26 cellular contexts compared by ENCODE assay signal in genomic region chr7:114972567-114972966, GRCh38. TPM values are rescaled to one million over a fixed set of nuclear protein-coding genes. Genes with fewer than 3 reads are reported as not detected.
A peak's percentile ranks its signal among the peaks of the same experiment; 100 is the strongest.
DNase-seq lines count a peak whose midpoint lies in the region; ATAC-seq and TF ChIP-seq lines count a peak whose summit lies in the region.
"Had no signal": no experiment of that assay in that cellular context is flagged by ENCODE, and none has a peak within 500 bp of the region (broad histone marks: within the 10 kb centered on the region; RNA-seq: fewer than 3 reads in every experiment).

No MANE protein-coding gene starts in this region.

- H3K27ac Mint-ChIP-seq in CD14-positive monocyte (peak overlapping the region in 4 of 7 donors; percentile 72 to 90 (median 78)), glutamatergic neuron (ENCODE audit: unreplicated experiment) (no peak overlapping the region)
- H3K27ac Mint-ChIP-seq: progenitor cell of endocrine pancreas had no signal

- H3K4me1 Mint-ChIP-seq in CD14-positive monocyte (peaks cover 64% of the 10 kb centered on the region), glutamatergic neuron (ENCODE audit: low read depth, unreplicated experiment) (peaks cover 14% of the 10 kb centered on the region)

- peak; percentile 36 for ATAC-seq in GM18511 (IDR thresholded peaks at IDR 0.05; ENCODE audit: unreplicated experiment)
- ATAC-seq in HG03342 (IDR thresholded peaks at IDR 0.05; ENCODE audit: unreplicated experiment), result peak; percentile 41
- ATAC-seq: gastrocnemius medialis; K562; left lung; naive thymus-derived CD4-positive, alpha-beta T cell; Panc1 had no signal

- H3K9me3 Mint-ChIP-seq in CD14-positive monocyte (no peaks in the 10 kb centered on the region), glutamatergic neuron (ENCODE audit: unreplicated experiment) (peaks cover 3% of the 10 kb centered on the region)
- H3K9me3 Mint-ChIP-seq: activated B cell treated with CpG ODN at 0.5 μM for 24 hours; naive thymus-derived CD4-positive, alpha-beta T cell had no signal

- TF ChIP-seq CTCF in CD14-positive monocyte (IDR thresholded peaks at IDR 0.05) (no peak), glutamatergic neuron (IDR thresholded peaks at IDR 0.05; ENCODE audit: partially characterized antibody, unreplicated experiment) (no peak), transverse colon (IDR thresholded peaks at IDR 0.05) (no peak)

- H3K4me1 ChIP-seq in transverse colon, result peaks cover 0 to 19% (median 2%) of the 10 kb centered on the region in 4 donors

- H3K27ac ChIP-seq in transverse colon, result no peak overlapping the region
- H3K27ac ChIP-seq: left lung, thoracic aorta had no signal

- in situ Hi-C loops in transverse colon (cut with MboI; ENCODE audit: low pct_ligation_motif_present in 1 of 4, low pct_unique_long_range_greater_than_20kb in 1 of 4, low sequenced_read_pairs in 3 of 4), result no loop called here

- H3K36me3 Mint-ChIP-seq in CD14-positive monocyte (peaks cover 2 to 4% of the 10 kb centered on the region in 2 donors), glutamatergic neuron (ENCODE audit: unreplicated experiment) (no peaks in the 10 kb centered on the region)

- H3K27me3 Mint-ChIP-seq in CD14-positive monocyte (ENCODE audit: low read depth in 3 of 3) (no peaks in the 10 kb centered on the region), glutamatergic neuron (ENCODE audit: unreplicated experiment) (no peaks in the 10 kb centered on the region)
- H3K27me3 Mint-ChIP-seq: activated B cell treated with CpG ODN at 0.5 μM for 24 hours; naive thymus-derived CD4-positive, alpha-beta T cell; progenitor cell of endocrine pancreas had no signal

- H3K9me3 ChIP-seq in transverse colon, result no peaks in the 10 kb centered on the region
- H3K9me3 ChIP-seq: gastrocnemius medialis, left lung, thoracic aorta had no signal

- TF ChIP-seq POLR2A in transverse colon (IDR thresholded peaks at IDR 0.05), result no peak

- intact Hi-C loops in CD14-positive monocyte (cut with micrococcal nuclease) (loop anchor here in 1 of 2 donors (5.0 kb wide), 1 partner anchor 50 kb away; the partner anchor contains the start of gene MDFIC), transverse colon (cut with DNase I; ENCODE audit: low total_unique reads) (no loop called here)

- H3K4me3 ChIP-seq in transverse colon, result no peak overlapping the region
- H3K4me3 ChIP-seq: gastrocnemius medialis, K562, left lung, thoracic aorta had no signal

- H3K4me3 Mint-ChIP-seq in CD14-positive monocyte (no peak overlapping the region), glutamatergic neuron (ENCODE audit: unreplicated experiment) (peak overlapping the region; percentile 11)
- H3K4me3 Mint-ChIP-seq: activated B cell treated with CpG ODN at 0.5 μM for 24 hours had no signal

- 92 to 93% methylated on average over 3 of the region's 3 CpGs for WGBS in transverse colon (ENCODE audit: low coverage in 1 of 2), 2 donors

- no peak for DNase-seq in CD14-positive monocyte (ENCODE audit: low spot score)
- no peak for DNase-seq in glutamatergic neuron
- no peak for DNase-seq in middle frontal gyrus (ENCODE audit: extremely low spot score, low spot score)
- DNase-seq in superior temporal gyrus (ENCODE audit: extremely low spot score), result no peak
- DNase-seq in transverse colon, result no peak
- no peak for DNase-seq in activated CD4-positive, alpha-beta T cell treated with anti-CD3 and anti-CD28 coated beads, Interleukin-2, amount 50 U/mL, for 1 hour
- DNase-seq: activated B cell treated with CpG ODN at 0.5 μM for 24 hours; activated CD4-positive, alpha-beta T cell treated with anti-CD3 and anti-CD28 coated beads, Interleukin-2, amount 50 U/mL, for 4 hours; activated CD8-positive, alpha-beta memory T cell treated with anti-CD3 and anti-CD28 coated beads, Interleukin-2, amount 50 U/mL, for 48 hours; activated effector memory CD4-positive, alpha-beta T cell treated with anti-CD3 and anti-CD28 coated beads, Interleukin-2, amount 50 U/mL, for 16 hours; gastrocnemius medialis; left lung; naive thymus-derived CD4-positive, alpha-beta T cell; NCI-H1105; NCI-H2029; NCI-H526 treated with DMSO at 0.1 percent for 48 hours; SHP77 treated with DMSO at 0.1 percent for 48 hours; stimulated activated CD4-positive, alpha-beta T cell treated with anti-CD3 and anti-CD28 coated beads, Interleukin-15, amount 100 ng/mL, for 24 hours; stimulated activated naive CD4-positive, alpha-beta T cell treated with Interleukin-2 at 50 U/mL for 16 hours; SW 1271 had no signal

- no peaks in the 10 kb centered on the region for H3K36me3 ChIP-seq in transverse colon
- H3K36me3 ChIP-seq: gastrocnemius medialis, left lung, thoracic aorta had no signal

- no peak for TF ChIP-seq EP300 in transverse colon (IDR thresholded peaks at IDR 0.05; ENCODE audit: low read depth)

- H3K27me3 ChIP-seq in transverse colon, result no peaks in the 10 kb centered on the region
- H3K27me3 ChIP-seq: gastrocnemius medialis, left lung had no signal

RNA-seq across cellular contexts. Expression of gene MDFIC, which starts 50.7 kb away (rescaled TPM):
- 10 to 100 TPM; 19.9 to 30.0 TPM for polyA plus RNA-seq in CD14-positive monocyte
- total RNA-seq in glutamatergic neuron (ENCODE audit: unreplicated experiment) (0.10 TPM), transverse colon (10 to 100 TPM in 2 of 4 donors, 1 to 10 TPM in 2; 4.5 to 14.8 (median 9.6) TPM)
